Comparison of ENCODE assay signal across 8 cellular contexts in genomic region chr17:27352481-27353460, GRCh38. TPM values are rescaled to one million over a fixed set of nuclear protein-coding genes. Genes with fewer than 3 reads are reported as not detected.
DNase-seq lines count a peak whose midpoint lies in the region; ATAC-seq, FAIRE-seq and TF ChIP-seq lines count a peak whose summit lies in the region.

No MANE protein-coding gene starts in this region.

- peak overlapping the region; percentile 58 to 79 for H3K27ac ChIP-seq in aorta (ENCODE audit: low read depth in 1 of 2, low read length in 2 of 2)

- H3K36me3 Mint-ChIP-seq in stimulated activated naive CD8-positive, alpha-beta T cell treated with anti-CD3 and anti-CD28 coated beads, Interleukin-15, Interleukin-2, amounts not matched to agents 100 ng/mL and 50 ng/mL, for 24 hours (ENCODE audit: low read depth): no peaks in the 10 kb centered on the region
- H3K36me3 Mint-ChIP-seq in brain: no peaks in the 10 kb centered on the region
- H3K36me3 Mint-ChIP-seq in memory B cell: no peaks in the 10 kb centered on the region

- no peaks in the 10 kb centered on the region for H3K27me3 Mint-ChIP-seq in stimulated activated naive CD8-positive, alpha-beta T cell treated with anti-CD3 and anti-CD28 coated beads, Interleukin-15, Interleukin-2, amounts not matched to agents 100 ng/mL and 50 ng/mL, for 24 hours
- peaks cover 7% of the 10 kb centered on the region for H3K27me3 Mint-ChIP-seq in brain
- no peaks in the 10 kb centered on the region for H3K27me3 Mint-ChIP-seq in memory B cell

- peaks cover 36% of the 10 kb centered on the region for H3K4me1 Mint-ChIP-seq in stimulated activated naive CD8-positive, alpha-beta T cell treated with anti-CD3 and anti-CD28 coated beads, Interleukin-15, Interleukin-2, amounts not matched to agents 100 ng/mL and 50 ng/mL, for 24 hours (ENCODE audit: low read depth)
- H3K4me1 Mint-ChIP-seq in brain (peaks cover 28% of the 10 kb centered on the region), memory B cell (peaks cover 17% of the 10 kb centered on the region)

- H3K36me3 ChIP-seq in aorta (ENCODE audit: control insufficient read depth in 1 of 2, insufficient read depth in 2 of 2, low read length in 1 of 2): no peaks in the 10 kb centered on the region

- H3K27me3 ChIP-seq in aorta (ENCODE audit: control insufficient read depth in 1 of 2, insufficient read depth in 2 of 2, low read length in 1 of 2): no peaks in the 10 kb centered on the region

- 55 to 57% methylated on average over 17 of the region's 17 CpGs for WGBS in aorta, 2 donors

- no peaks in the 10 kb centered on the region for H3K9me3 Mint-ChIP-seq in stimulated activated naive CD8-positive, alpha-beta T cell treated with anti-CD3 and anti-CD28 coated beads, Interleukin-15, Interleukin-2, amounts not matched to agents 100 ng/mL and 50 ng/mL, for 24 hours
- H3K9me3 Mint-ChIP-seq in brain (peaks cover 0 to 2% (median 0%) of the 10 kb centered on the region in 5 experiments), memory B cell (no peaks in the 10 kb centered on the region)

- intact Hi-C loops in aorta (cut with DNase I): loop anchor here in 1 of 2 donors (2.0 kb wide), 1 partner anchor 248 kb away; no protein-coding TSS in a partner anchor

- no peak for TF ChIP-seq CTCF in brain (conservative IDR thresholded peaks at IDR 0.05)

- no peak for ATAC-seq in stimulated activated naive CD8-positive, alpha-beta T cell treated with anti-CD3 and anti-CD28 coated beads, Interleukin-15, Interleukin-2, amounts not matched to agents 100 U/mL and 50 U/mL, for 24 hours
- ATAC-seq in memory B cell (ENCODE audit: low read depth): no peak
- ATAC-seq in aorta (ENCODE audit: low FRiP score): no peak
- no peak for ATAC-seq in esophagus mucosa
- no peak for ATAC-seq in GM18498 (IDR thresholded peaks at IDR 0.05; ENCODE audit: unreplicated experiment)

- H3K4me3 ChIP-seq in aorta (ENCODE audit: low read length in 2 of 2): peak overlapping the region in 1 of 2 donors; percentile 59

- H3K27ac Mint-ChIP-seq in stimulated activated naive CD8-positive, alpha-beta T cell treated with anti-CD3 and anti-CD28 coated beads, Interleukin-15, Interleukin-2, amounts not matched to agents 100 ng/mL and 50 ng/mL, for 24 hours: peak overlapping the region; percentile 97
- H3K27ac Mint-ChIP-seq in brain (peak overlapping the region in 4 of 5 experiments; percentile 18 to 88 (median 62)), memory B cell (peak overlapping the region; percentile 99)

- no peak for FAIRE-seq in GM19239 (lab: Jason Lieb, UNC)

- peak overlapping the region; percentile 93 for H3K4me3 Mint-ChIP-seq in stimulated activated naive CD8-positive, alpha-beta T cell treated with anti-CD3 and anti-CD28 coated beads, Interleukin-15, Interleukin-2, amounts not matched to agents 100 ng/mL and 50 ng/mL, for 24 hours
- peak overlapping the region; percentile 61 to 81 (median 70) for H3K4me3 Mint-ChIP-seq in brain
- peak overlapping the region; percentile 96 for H3K4me3 Mint-ChIP-seq in memory B cell

- H3K4me1 ChIP-seq in aorta (ENCODE audit: control insufficient read depth in 1 of 2, insufficient read depth in 2 of 2, low read length in 2 of 2): no peaks in the 10 kb centered on the region

- no peak for DNase-seq in stimulated activated naive CD8-positive, alpha-beta T cell treated with anti-CD3 and anti-CD28 coated beads, Interleukin-15, Interleukin-2, amounts not matched to agents 100 U/mL and 50 U/mL, for 24 hours
- DNase-seq in memory B cell (ENCODE audit: low spot score in 2 of 2): no peak
- DNase-seq in aorta: no peak
- DNase-seq in GM19239 (ENCODE audit: insufficient read length, low spot score): no peak

- H3K9me3 ChIP-seq in aorta (ENCODE audit: control insufficient read depth, low read length): no peaks in the 10 kb centered on the region

RNA-seq across cellular contexts. Expression of gene WSB1, which starts 58.9 kb away (rescaled TPM):
- 21.7 TPM for polyA plus RNA-seq in brain (ENCODE audit: insufficient read depth, low read depth, low replicate concordance)
- total RNA-seq in aorta: 100 to 1,000 TPM; 320 to 355 TPM
- 100 to 1,000 TPM in 1 of 2 donors, 10 to 100 TPM in 1; 18.2 to 222 TPM for polyA plus RNA-seq in aorta
- 79.4 TPM for total RNA-seq in esophagus mucosa
